23 cellular contexts compared by ENCODE assay signal in the genomic region with DNA sequence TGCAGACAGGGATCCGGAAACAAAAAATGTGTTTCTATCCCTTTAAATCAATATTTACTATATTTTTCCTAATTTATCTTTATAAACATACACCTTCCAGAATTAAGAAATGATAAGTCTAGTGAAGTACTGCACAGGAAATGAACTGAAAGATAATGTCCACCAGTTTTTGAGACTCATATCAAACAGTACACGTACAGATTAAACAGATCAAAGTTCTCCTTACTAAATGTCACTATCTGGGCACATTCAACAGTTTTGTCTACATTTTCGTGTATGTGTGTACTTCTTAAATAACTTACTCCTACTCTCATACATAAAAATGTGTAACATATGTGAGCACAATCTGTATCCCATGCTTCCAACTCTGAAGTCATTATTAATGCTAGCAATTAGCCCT.
"Had no signal": no experiment of that assay in that cellular context is flagged by ENCODE, and none has a peak within 500 bp of the region (broad histone marks: within the 10 kb centered on the region; RNA-seq: fewer than 3 reads in every experiment).

No MANE protein-coding gene starts in this region.

- H3K4me1 Mint-ChIP-seq: activated naive CD8-positive, alpha-beta T cell treated with anti-CD3 and anti-CD28 coated beads, Interleukin-2, amount 50 U/mL, for 24 hours; memory B cell; neural crest cell had no signal

- H3K9me3 ChIP-seq: left ventricle myocardium inferior, mucosa of descending colon, tibial artery had no signal

- DNase-seq: activated CD4-positive, alpha-beta memory T cell treated with anti-CD3 and anti-CD28 coated beads, Interleukin-2, amount 10 ng/mL, durations not matched to agents 7 days and 5 days; activated CD4-positive, alpha-beta T cell treated with anti-CD3 and anti-CD28 coated beads for 48 hours; activated gamma-delta T cell; activated naive CD4-positive, alpha-beta T cell treated with anti-CD3 and anti-CD28 coated beads, Interleukin-2, amount 50 U/mL, for 16 hours; activated naive CD8-positive, alpha-beta T cell treated with anti-CD3 and anti-CD28 coated beads, Interleukin-2, amount 50 U/mL, for 24 hours; aorta; brain microvascular endothelial cell; central memory CD4-positive, alpha-beta T cell; effector CD8-positive, alpha-beta T cell; erythroblast; foreskin keratinocyte; hippocampal formation; kidney glomerular epithelial cell; left ventricle myocardium inferior; mucosa of descending colon; stimulated activated CD4-positive, alpha-beta T cell treated with anti-CD3 and anti-CD28 coated beads, Interleukin-12 subunit alpha, Interleukin-12 subunit beta, amount 100 ng/mL, for 4 hours; stimulated activated CD4-positive, alpha-beta T cell treated with anti-CD3 and anti-CD28 coated beads, Interleukin-4, amount 100 ng/mL, for 4 hours; T1000; tibial artery had no signal

- H3K27ac ChIP-seq: brain microvascular endothelial cell, foreskin keratinocyte, left ventricle myocardium inferior, tibial artery had no signal

- ATAC-seq: activated naive CD8-positive, alpha-beta T cell treated with anti-CD3 and anti-CD28 coated beads, Interleukin-2, amount 50 U/mL, for 24 hours; foreskin keratinocyte; mucosa of descending colon had no signal

- H3K36me3 ChIP-seq: brain microvascular endothelial cell, left ventricle myocardium inferior, tibial artery had no signal

- H3K27me3 Mint-ChIP-seq: progenitor cell of endocrine pancreas had no signal

- H3K4me3 Mint-ChIP-seq: activated CD4-positive, alpha-beta memory T cell treated with anti-CD3 and anti-CD28 coated beads, Interleukin-2, amount 10 ng/mL, durations not matched to agents 7 days and 5 days; activated naive CD8-positive, alpha-beta T cell treated with anti-CD3 and anti-CD28 coated beads, Interleukin-2, amount 50 U/mL, for 24 hours; memory B cell; neural crest cell; stimulated activated naive CD8-positive, alpha-beta T cell treated with anti-CD3 and anti-CD28 coated beads, Interleukin-15, Interleukin-2, amounts not matched to agents 100 ng/mL and 50 ng/mL, for 24 hours had no signal

- H3K27me3 ChIP-seq: brain microvascular endothelial cell, foreskin keratinocyte, tibial artery had no signal

- H3K4me3 ChIP-seq: left ventricle myocardium inferior, mucosa of descending colon, tibial artery had no signal

- H3K36me3 Mint-ChIP-seq: memory B cell had no signal

- H3K27ac Mint-ChIP-seq: activated CD4-positive, alpha-beta memory T cell treated with anti-CD3 and anti-CD28 coated beads, Interleukin-2, amount 10 ng/mL, durations not matched to agents 7 days and 5 days; activated naive CD8-positive, alpha-beta T cell treated with anti-CD3 and anti-CD28 coated beads, Interleukin-2, amount 50 U/mL, for 24 hours; memory B cell; progenitor cell of endocrine pancreas; stimulated activated naive CD8-positive, alpha-beta T cell treated with anti-CD3 and anti-CD28 coated beads, Interleukin-15, Interleukin-2, amounts not matched to agents 100 ng/mL and 50 ng/mL, for 24 hours had no signal

- H3K9me3 Mint-ChIP-seq: activated CD4-positive, alpha-beta memory T cell treated with anti-CD3 and anti-CD28 coated beads, Interleukin-2, amount 10 ng/mL, durations not matched to agents 7 days and 5 days; activated naive CD8-positive, alpha-beta T cell treated with anti-CD3 and anti-CD28 coated beads, Interleukin-2, amount 50 U/mL, for 24 hours; memory B cell; neural crest cell; stimulated activated naive CD8-positive, alpha-beta T cell treated with anti-CD3 and anti-CD28 coated beads, Interleukin-15, Interleukin-2, amounts not matched to agents 100 ng/mL and 50 ng/mL, for 24 hours had no signal
